Comparison of ENCODE assay signal across 9 cellular contexts in the genomic region with DNA sequence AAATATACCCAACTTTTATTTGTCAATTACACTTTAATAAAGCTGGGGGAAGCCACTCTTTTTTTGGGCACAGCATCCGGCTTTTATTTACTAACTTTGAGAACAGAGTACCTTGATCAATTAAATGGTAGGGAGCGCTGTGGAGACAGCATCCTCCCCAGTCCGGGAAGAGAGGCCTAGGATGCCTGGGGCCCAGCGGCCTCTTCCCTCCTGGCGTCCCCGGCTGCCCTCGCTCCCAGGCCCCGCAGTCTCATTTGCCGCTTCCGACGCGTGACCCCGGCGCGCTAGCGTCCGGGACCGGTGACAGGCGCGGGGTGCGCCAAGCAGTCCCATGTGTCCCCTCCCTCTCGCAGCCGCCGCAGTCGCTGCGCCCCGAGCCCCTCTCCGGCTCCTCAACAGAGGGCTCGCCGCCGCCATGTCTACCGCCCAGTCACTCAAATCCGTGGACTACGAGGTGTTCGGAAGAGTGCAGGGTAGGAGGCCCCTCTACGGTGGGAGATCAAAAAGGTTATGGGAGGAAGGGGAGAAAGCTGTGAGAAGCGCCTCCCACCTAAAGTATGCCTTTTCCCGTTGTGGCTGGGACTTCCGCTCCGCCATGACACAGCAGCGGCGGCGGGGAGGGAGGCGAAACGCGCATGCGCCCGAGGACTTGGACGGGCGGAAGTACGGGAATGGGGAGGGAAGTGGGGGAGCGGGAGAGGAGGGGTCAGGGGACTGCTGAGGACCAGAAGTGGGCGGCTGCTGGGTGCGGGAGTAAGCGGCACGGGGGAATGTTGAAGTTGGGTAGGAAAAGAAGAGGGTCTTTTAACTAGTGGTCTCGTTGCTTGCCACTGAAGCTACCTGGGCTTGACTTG. TPM values are rescaled to one million over a fixed set of nuclear protein-coding genes. Genes with fewer than 3 reads are reported as not detected.
DNase-seq lines count a peak whose midpoint lies in the region; ATAC-seq, FAIRE-seq and TF ChIP-seq lines count a peak whose summit lies in the region.
"Had no signal": no experiment of that assay in that cellular context is flagged by ENCODE, and none has a peak within 500 bp of the region (broad histone marks: within the 10 kb centered on the region; RNA-seq: fewer than 3 reads in every experiment).

A gene (plus strand): TSS at position 332 of the 854 bp plus-strand sequence.

- peak within 1 kb of the TSS; percentile 99 for H3K27ac Mint-ChIP-seq in immature natural killer cell

- H3K36me3 Mint-ChIP-seq in immature natural killer cell = peaks cover 0 to 24% (median 21%) of the 10 kb centered on the region in 3 donors

- peaks cover 21 to 30% of the 10 kb centered on the region in 2 donors for H3K4me1 Mint-ChIP-seq in immature natural killer cell

- H3K4me3 ChIP-seq in WI38 (ENCODE audit: low read depth, low read length) (peak within 1 kb of the TSS; percentile 78), bronchial epithelial cell (ENCODE audit: low read depth, low read length) (peak within 1 kb of the TSS; percentile 89)

- no peaks in the 10 kb centered on the region for H3K27me3 ChIP-seq in bronchial epithelial cell (ENCODE audit: control insufficient read depth, insufficient read depth, low read length)

- H3K9me3 Mint-ChIP-seq in immature natural killer cell = no peaks in the 10 kb centered on the region

- peak within 1 kb of the TSS; percentile 91 to 99 (median 98) for H3K4me3 Mint-ChIP-seq in immature natural killer cell

- peak; percentile 90 for ATAC-seq in GM19023 (IDR thresholded peaks at IDR 0.05; ENCODE audit: unreplicated experiment)
- peak; percentile 91 for ATAC-seq in HG03196 (IDR thresholded peaks at IDR 0.05; ENCODE audit: unreplicated experiment)

- TF ChIP-seq CTCF in AG09319 (IDR thresholded peaks at IDR 0.05; ENCODE audit: low read depth, low read length) (peak; percentile 34), WI38 (IDR thresholded peaks at IDR 0.05; ENCODE audit: low read depth, low read length) (no peak), bronchial epithelial cell (IDR thresholded peaks at IDR 0.05; ENCODE audit: insufficient read depth, low read length, severe bottlenecking) (peak; percentile 50)

- no peaks in the 10 kb centered on the region for H3K36me3 ChIP-seq in bronchial epithelial cell (ENCODE audit: control insufficient read depth, insufficient read depth, low read length)

- H3K27me3 Mint-ChIP-seq in immature natural killer cell (ENCODE audit: low read depth in 3 of 3) = peaks cover 6 to 12% (median 12%) of the 10 kb centered on the region in 3 donors

- FAIRE-seq in bronchial epithelial cell (lab: Jason Lieb, UNC) = no peak
- FAIRE-seq: colon had no signal

- peak; percentile 92 for DNase-seq in AG09319 (ENCODE audit: extremely low read depth, low read depth)
- DNase-seq in NCI-H226 = peak; percentile 93
- DNase-seq in bronchial epithelial cell (ENCODE audit: low read depth) = peak; percentile 83
- peak; percentile 91 to 93 (median 92) for DNase-seq in immature natural killer cell
- peak; percentile 86 for DNase-seq in smooth muscle cell of the brain vasculature (ENCODE audit: low read depth, low spot score)

RNA-seq across cellular contexts. Expression of the gene that starts here (rescaled TPM):
- total RNA-seq in bronchial epithelial cell = 9.0 and 25.9 TPM in 2 replicates
- 10 to 100 TPM; 18.8 to 20.0 (median 19.6) TPM for polyA plus RNA-seq in immature natural killer cell

Comparison
In these comparisons a context has a peak if more than half of its experiments do, and no peak if none do; other contexts are left out.
1. Peak in every context shown above with its lines: DNase-seq, ATAC-seq and H3K4me3 ChIP-seq.